ENCODE assay signal across 8 cellular contexts in genomic region chr18:57859314-57859713, GRCh38. TPM values are rescaled to one million over a fixed set of nuclear protein-coding genes. Genes with fewer than 3 reads are reported as not detected.
A peak's percentile ranks its signal among the peaks of the same experiment; 100 is the strongest.
DNase-seq lines count a peak whose midpoint lies in the region; ATAC-seq and TF ChIP-seq lines count a peak whose summit lies in the region.

No MANE protein-coding gene starts in this region.

- H3K9me3 ChIP-seq in OCI-LY1 (ENCODE audit: low read length) = no peaks in the 10 kb centered on the region
- H3K9me3 ChIP-seq in esophagus squamous epithelium = no peaks in the 10 kb centered on the region

- H3K36me3 ChIP-seq in OCI-LY1 (ENCODE audit: insufficient read depth, low read length) = no peaks in the 10 kb centered on the region
- H3K36me3 ChIP-seq in esophagus squamous epithelium = no peaks in the 10 kb centered on the region

- H3K9ac ChIP-seq in OCI-LY1 (ENCODE audit: low read length) = no peak overlapping the region

- H3K9me3 Mint-ChIP-seq in activated T-cell treated with anti-CD3 and anti-CD28 coated beads, Interleukin-2, amount 50 U/mL, for 72 hours = no peaks in the 10 kb centered on the region
- no peaks in the 10 kb centered on the region for H3K9me3 Mint-ChIP-seq in activated T-cell treated with anti-CD3 and anti-CD28 coated beads, Interleukin-2, amount 50 U/mL, for 24 hours

- no peaks in the 10 kb centered on the region for H4K20me1 ChIP-seq in OCI-LY1 (ENCODE audit: insufficient read depth, low read length)

- H3K27ac ChIP-seq in OCI-LY1 (ENCODE audit: low read depth, low read length, poor library complexity, severe bottlenecking) (no peak overlapping the region), esophagus squamous epithelium (no peak overlapping the region)

- no peaks in the 10 kb centered on the region for H3K9me2 ChIP-seq in OCI-LY1 (ENCODE audit: low read depth, low read length)

- no peak overlapping the region for H3K4me3 Mint-ChIP-seq in activated T-cell treated with anti-CD3 and anti-CD28 coated beads, Interleukin-2, amount 50 U/mL, for 72 hours
- H3K4me3 Mint-ChIP-seq in activated T-cell treated with anti-CD3 and anti-CD28 coated beads, Interleukin-2, amount 50 U/mL, for 24 hours = no peak overlapping the region

- no peak overlapping the region for H2AFZ ChIP-seq in OCI-LY1 (ENCODE audit: low read length)

- H3K4me1 Mint-ChIP-seq in activated T-cell treated with anti-CD3 and anti-CD28 coated beads, Interleukin-2, amount 50 U/mL, for 72 hours (ENCODE audit: low read depth) = peaks cover 4% of the 10 kb centered on the region
- H3K4me1 Mint-ChIP-seq in activated T-cell treated with anti-CD3 and anti-CD28 coated beads, Interleukin-2, amount 50 U/mL, for 24 hours (ENCODE audit: low read depth) = no peaks in the 10 kb centered on the region

- peak; percentile 45 for TF ChIP-seq CTCF in HFF-Myc (IDR thresholded peaks at IDR 0.05; ENCODE audit: low read depth, low read length, missing control alignments)
- peak; percentile 47 for TF ChIP-seq CTCF in OCI-LY1 (IDR thresholded peaks at IDR 0.05; ENCODE audit: low read length)
- TF ChIP-seq CTCF in esophagus squamous epithelium (IDR thresholded peaks at IDR 0.05) = peak in 5 of 6 experiments; percentile 32 to 66 (median 42)

- H3K4me2 ChIP-seq in OCI-LY1 (ENCODE audit: low read length) = no peak overlapping the region

- TF ChIP-seq POLR2A in esophagus squamous epithelium (IDR thresholded peaks at IDR 0.05) = no peak

- intact Hi-C loops in esophagus squamous epithelium (cut with DNase I) (no loop called here), Right ventricle myocardium superior (cut with DNase I) (no loop called here)

- no peaks in the 10 kb centered on the region for H3F3A ChIP-seq in OCI-LY1 (ENCODE audit: insufficient read depth, low read length)

- DNase-seq in activated T-cell treated with anti-CD3 and anti-CD28 coated beads, Interleukin-2, amount 50 U/mL, for 72 hours = peak in 1 of 2 donors; percentile 7
- DNase-seq in activated T-cell treated with anti-CD3 and anti-CD28 coated beads, Interleukin-2, amount 50 U/mL, for 24 hours = no peak
- DNase-seq in HFF-Myc (ENCODE audit: extremely low read depth, low read depth) (no peak), esophagus squamous epithelium (lab: John Stamatoyannopoulos, UW) (no peak), NCI-H2107 (lab: John Stamatoyannopoulos, UW) (no peak), Right ventricle myocardium superior (no peak)

- H3K4me1 ChIP-seq in OCI-LY1 (ENCODE audit: insufficient read depth, low read length, severe bottlenecking) = no peaks in the 10 kb centered on the region
- no peaks in the 10 kb centered on the region for H3K4me1 ChIP-seq in esophagus squamous epithelium

- no peaks in the 10 kb centered on the region for H3K79me2 ChIP-seq in OCI-LY1 (ENCODE audit: insufficient read depth, low read length)

- no peaks in the 10 kb centered on the region for H3K36me3 Mint-ChIP-seq in activated T-cell treated with anti-CD3 and anti-CD28 coated beads, Interleukin-2, amount 50 U/mL, for 72 hours (ENCODE audit: insufficient read depth in 2 of 2)
- no peaks in the 10 kb centered on the region for H3K36me3 Mint-ChIP-seq in activated T-cell treated with anti-CD3 and anti-CD28 coated beads, Interleukin-2, amount 50 U/mL, for 24 hours (ENCODE audit: low read depth)

- no peaks in the 10 kb centered on the region for H3K27me3 ChIP-seq in OCI-LY1 (ENCODE audit: insufficient read depth, low read length)
- no peaks in the 10 kb centered on the region for H3K27me3 ChIP-seq in esophagus squamous epithelium

- H3K27ac Mint-ChIP-seq in activated T-cell treated with anti-CD3 and anti-CD28 coated beads, Interleukin-2, amount 50 U/mL, for 72 hours = no peak overlapping the region
- H3K27ac Mint-ChIP-seq in activated T-cell treated with anti-CD3 and anti-CD28 coated beads, Interleukin-2, amount 50 U/mL, for 24 hours = no peak overlapping the region

- peak; percentile 66 to 68 for ATAC-seq in activated T-cell treated with anti-CD3 and anti-CD28 coated beads, Interleukin-2, amount 50 U/mL, for 72 hours (replicated peaks in 1 of 2)
- ATAC-seq in HG03097 (IDR thresholded peaks at IDR 0.05; ENCODE audit: low FRiP score, unreplicated experiment) (no peak), Right ventricle myocardium superior (ENCODE audit: poor library complexity) (no peak)

- H3K4me3 ChIP-seq in HFF-Myc (replicated peaks; ENCODE audit: low read depth, low read length) = no peak overlapping the region
- H3K4me3 ChIP-seq in OCI-LY1 (ENCODE audit: low read depth, low read length, poor library complexity, severe bottlenecking) = no peak overlapping the region
- H3K4me3 ChIP-seq in esophagus squamous epithelium = no peak overlapping the region

- peaks cover 6% of the 10 kb centered on the region for H3K27me3 Mint-ChIP-seq in activated T-cell treated with anti-CD3 and anti-CD28 coated beads, Interleukin-2, amount 50 U/mL, for 72 hours (ENCODE audit: low read depth)
- H3K27me3 Mint-ChIP-seq in activated T-cell treated with anti-CD3 and anti-CD28 coated beads, Interleukin-2, amount 50 U/mL, for 24 hours = peaks cover 2% of the 10 kb centered on the region

RNA-seq across cellular contexts. Expression of gene ATP8B1, which starts 56.2 kb away (rescaled TPM):
- total RNA-seq in activated T-cell treated with anti-CD3 and anti-CD28 coated beads, Interleukin-2, amount 50 U/mL, for 72 hours = not detected
- 10 to 100 TPM; 20.2 to 39.1 (median 35.6) TPM for total RNA-seq in esophagus squamous epithelium
- 5.9 TPM for total RNA-seq in Right ventricle myocardium superior

Comparison
In these comparisons a context has a peak if more than half of its experiments do, and no peak if none do; other contexts are left out.
1. ATAC-seq: peak in activated T-cell treated with anti-CD3 and anti-CD28 coated beads, Interleukin-2, amount 50 U/mL, for 72 hours (2 of 2); none in HG03097 (single experiment) and Right ventricle myocardium superior (single experiment).
2. Peak in every context shown above with its lines, with median percentiles within 50 percentile points of each other: CTCF ChIP-seq.